Comparison of ENCODE assay signal across 11 cellular contexts in the genomic region with DNA sequence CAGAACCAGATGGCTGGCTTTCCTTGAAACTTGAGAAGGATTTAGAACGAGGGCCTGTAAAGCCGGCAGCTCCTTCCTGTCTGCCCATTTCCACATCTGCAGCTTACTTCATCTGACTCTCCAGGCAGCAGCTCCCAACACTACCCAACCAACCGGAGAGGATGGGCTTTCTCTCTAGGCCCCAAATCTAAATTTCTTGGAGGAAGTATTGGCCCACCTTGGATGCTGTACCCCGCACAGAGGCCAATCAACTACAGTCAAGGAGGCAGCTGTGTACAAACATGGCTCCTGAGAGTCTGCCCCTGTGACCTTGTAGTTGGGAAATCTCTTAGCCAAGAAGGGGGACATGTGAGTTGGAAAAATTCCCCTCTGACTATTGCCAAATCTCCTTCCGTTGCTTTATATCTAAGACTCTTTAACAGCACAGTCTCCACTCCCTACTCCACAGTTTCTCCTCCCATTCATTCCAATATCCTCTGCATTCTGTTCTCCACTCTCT. TPM values are rescaled to one million over a fixed set of nuclear protein-coding genes. Genes with fewer than 3 reads are reported as not detected.
DNase-seq lines count a peak whose midpoint lies in the region; ATAC-seq, FAIRE-seq and TF ChIP-seq lines count a peak whose summit lies in the region.
"Had no signal": no experiment of that assay in that cellular context is flagged by ENCODE, and none has a peak within 500 bp of the region (broad histone marks: within the 10 kb centered on the region; RNA-seq: fewer than 3 reads in every experiment).

No MANE protein-coding gene starts in this region.

- peak overlapping the region; percentile 30; the same call in 1 of the 2 replicates for H3K4me3 Mint-ChIP-seq in HFFc6
- H3K4me3 Mint-ChIP-seq in CD8-positive, alpha-beta memory T cell: no peak overlapping the region
- H3K4me3 Mint-ChIP-seq: stimulated activated naive CD8-positive, alpha-beta T cell treated with anti-CD3 and anti-CD28 coated beads, Interleukin-15, amount 100 ng/mL, for 72 hours had no signal

- no peaks in the 10 kb centered on the region for H3K9me3 ChIP-seq in stomach
- H3K9me3 ChIP-seq in CD8-positive, alpha-beta memory T cell (ENCODE audit: low read length): no peaks in the 10 kb centered on the region

- no peaks in the 10 kb centered on the region for H3K36me3 Mint-ChIP-seq in HFFc6 (ENCODE audit: low read depth)
- H3K36me3 Mint-ChIP-seq in CD8-positive, alpha-beta memory T cell: peaks cover 0 to 3% (median 2%) of the 10 kb centered on the region in 3 donors

- CTCF ChIA-PET in CD8-positive, alpha-beta memory T cell (lab: Charles Lee): no interaction called here

- H3K9me3 Mint-ChIP-seq in HFFc6: no peaks in the 10 kb centered on the region
- H3K9me3 Mint-ChIP-seq in CD8-positive, alpha-beta memory T cell: peaks cover 0 to 2% (median 0%) of the 10 kb centered on the region in 5 donors

- TF ChIP-seq EP300 in stomach (IDR thresholded peaks at IDR 0.05): no peak

- H3K27me3 ChIP-seq in stomach: no peaks in the 10 kb centered on the region
- no peaks in the 10 kb centered on the region for H3K27me3 ChIP-seq in CD8-positive, alpha-beta memory T cell (ENCODE audit: insufficient read depth, low read length, poor library complexity, severe bottlenecking)

- peaks cover 29% of the 10 kb centered on the region for H3K4me1 Mint-ChIP-seq in HFFc6 (ENCODE audit: low read depth)
- H3K4me1 Mint-ChIP-seq in CD8-positive, alpha-beta memory T cell: peaks cover 0 to 6% (median 2%) of the 10 kb centered on the region in 3 donors

- ATAC-seq in left cardiac atrium: peak; percentile 24 to 86
- ATAC-seq in HG03521 (IDR thresholded peaks at IDR 0.05; ENCODE audit: unreplicated experiment): no peak
- ATAC-seq: stimulated activated naive CD8-positive, alpha-beta T cell treated with anti-CD3 and anti-CD28 coated beads, Interleukin-15, amount 100 ng/mL, for 72 hours had no signal

- TF ChIP-seq CTCF in HFFc6 (IDR thresholded peaks at IDR 0.05) (no peak), stomach (IDR thresholded peaks at IDR 0.05) (no peak)

- POLR2A ChIA-PET in CD8-positive, alpha-beta memory T cell (lab: Charles Lee): interaction anchor here (1.4 kb wide), 1 partner anchor 8 kb away, joined by 5 read pairs; the partner anchor contains the start of gene ACAP2

- H3K27ac Mint-ChIP-seq in HFFc6: peak overlapping the region; percentile 75
- peak overlapping the region in 1 of 8 donors; percentile 13 for H3K27ac Mint-ChIP-seq in CD8-positive, alpha-beta memory T cell
- H3K27ac Mint-ChIP-seq: stimulated activated naive CD8-positive, alpha-beta T cell treated with anti-CD3 and anti-CD28 coated beads, Interleukin-15, amount 100 ng/mL, for 72 hours had no signal

- peak; percentile 47 for DNase-seq in HFFc6
- peak; percentile 40 for DNase-seq in NOMO-1 treated with dmso at 0.1 percent for 144 hours (lab: John Stamatoyannopoulos, UW; ENCODE audit: unreplicated experiment)
- DNase-seq in left cardiac atrium: no peak
- no peak for DNase-seq in stomach
- no peak for DNase-seq in medulla oblongata (ENCODE audit: extremely low spot score)
- no peak for DNase-seq in H54 (ENCODE audit: insufficient read length, low spot score)
- DNase-seq in CD8-positive, alpha-beta memory T cell: no peak
- DNase-seq: activated CD4-positive, alpha-beta T cell treated with anti-CD3 and anti-CD28 coated beads, Interleukin-2, amount 50 U/mL, for 4 hours; occipital lobe; stimulated activated naive CD8-positive, alpha-beta T cell treated with anti-CD3 and anti-CD28 coated beads, Interleukin-15, amount 100 ng/mL, for 72 hours had no signal

- TF ChIP-seq POLR2A in stomach (IDR thresholded peaks at IDR 0.05) (no peak), H54 (IDR thresholded peaks at IDR 0.05; ENCODE audit: low read depth, low read length) (no peak)

- no peak for FAIRE-seq in H54 (lab: Jason Lieb, UNC)

- H3K4me1 ChIP-seq in stomach: peaks cover 0 to 14% (median 4%) of the 10 kb centered on the region in 4 donors
- peaks cover 3% of the 10 kb centered on the region for H3K4me1 ChIP-seq in CD8-positive, alpha-beta memory T cell (ENCODE audit: insufficient read depth, low read length)

- no peaks in the 10 kb centered on the region for H3K36me3 ChIP-seq in stomach
- H3K36me3 ChIP-seq in CD8-positive, alpha-beta memory T cell (ENCODE audit: insufficient read depth, low read length): no peaks in the 10 kb centered on the region

- H3K27me3 Mint-ChIP-seq in HFFc6 (ENCODE audit: insufficient read depth): no peaks in the 10 kb centered on the region
- peaks cover 0 to 3% of the 10 kb centered on the region in 2 donors for H3K27me3 Mint-ChIP-seq in CD8-positive, alpha-beta memory T cell
- H3K27me3 Mint-ChIP-seq: stimulated activated naive CD8-positive, alpha-beta T cell treated with anti-CD3 and anti-CD28 coated beads, Interleukin-15, amount 100 ng/mL, for 72 hours had no signal

- intact Hi-C loops in left cardiac atrium (cut with DNase I): no loop called here
- intact Hi-C loops in stomach (cut with DNase I; ENCODE audit: low total_unique reads): loop anchor here (10.0 kb wide), 1 partner anchor 176 kb away; the partner anchor contains the start of gene XXYLT1

- WGBS in stomach, 5 donors: 56 to 67% (median 57%) methylated on average over 5 of the region's 5 CpGs

- no peak overlapping the region for H3K4me3 ChIP-seq in stomach
- H3K4me3 ChIP-seq in CD8-positive, alpha-beta memory T cell (ENCODE audit: low read length): no peak overlapping the region

- peak overlapping the region; percentile 16 to 70 (median 44) for H3K27ac ChIP-seq in stomach
- no peak overlapping the region for H3K27ac ChIP-seq in CD8-positive, alpha-beta memory T cell (ENCODE audit: low read depth, low read length)

RNA-seq across cellular contexts. Expression of gene ACAP2, which starts 8.0 kb away (rescaled TPM):
- total RNA-seq in HFFc6 (2021; fragmentation: NEBNext Ultra II Directional; extraction: Animal tissue kit (Norgen Biotek cat#: 25700)): 10 to 100 TPM; 37.7 to 47.1 (median 45.2) TPM
- total RNA-seq in left cardiac atrium (10 to 100 TPM; 24.3 to 25.3 TPM), stomach (100 to 1,000 TPM in 3 of 5 donors, 10 to 100 TPM in 2; 33.9 to 159 (median 116) TPM)
- polyA plus RNA-seq in stomach: 1 to 10 TPM; 4.6 to 7.9 (median 7.9) TPM
- 10 to 100 TPM; 39.5 to 42.9 TPM for total RNA-seq in CD8-positive, alpha-beta memory T cell
- 47.0 TPM for polyA plus RNA-seq in CD8-positive, alpha-beta memory T cell

Comparison
In these comparisons a context has a peak if more than half of its experiments do, and no peak if none do; other contexts are left out.
1. DNase-seq: peak in HFFc6 (single experiment) and NOMO-1 treated with dmso at 0.1 percent for 144 hours (single experiment); none in left cardiac atrium (single experiment), stomach (single experiment), medulla oblongata (single experiment), H54 (single experiment) and CD8-positive, alpha-beta memory T cell (0 of 5).